In the genomic region with DNA sequence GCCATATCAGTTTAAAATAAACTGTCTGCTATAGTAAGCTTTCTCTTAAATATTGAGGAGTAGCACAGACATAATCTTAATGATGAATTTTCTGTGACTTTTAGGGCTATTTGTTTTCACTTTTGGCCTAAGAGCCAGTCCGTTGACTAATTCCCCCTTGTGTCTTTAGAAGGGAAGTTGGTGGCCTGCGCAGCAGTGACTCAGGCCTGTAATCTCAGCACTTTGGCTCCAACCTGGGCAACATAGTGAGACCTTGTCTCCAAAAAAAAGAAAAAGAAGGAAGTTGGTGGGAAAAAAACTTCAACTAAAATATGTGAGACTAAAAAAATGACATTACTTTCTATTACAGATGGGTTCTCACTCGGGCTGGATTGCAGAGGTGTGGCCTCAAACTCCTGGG, we compare ENCODE assay signal across 18 cellular contexts. TPM values are rescaled to one million over a fixed set of nuclear protein-coding genes. Genes with fewer than 3 reads are reported as not detected.
DNase-seq lines count a peak whose midpoint lies in the region; FAIRE-seq and TF ChIP-seq lines count a peak whose summit lies in the region.
"Had no signal": no experiment of that assay in that cellular context is flagged by ENCODE, and none has a peak within 500 bp of the region (broad histone marks: within the 10 kb centered on the region; RNA-seq: fewer than 3 reads in every experiment).

No MANE protein-coding gene starts in this region.

- peak overlapping the region; percentile 91 for H3K4me2 ChIP-seq in fibroblast of lung (ENCODE audit: extremely low read depth, insufficient read depth, low read length)

- peaks cover 82% of the 10 kb centered on the region for H3K79me2 ChIP-seq in fibroblast of lung (ENCODE audit: control insufficient read depth, insufficient read depth, low read length)

- H4K20me1 ChIP-seq in fibroblast of lung (ENCODE audit: control insufficient read depth, extremely low read depth, insufficient read depth, low read length): no peaks in the 10 kb centered on the region

- H3K9me3 ChIP-seq in fibroblast of lung (ENCODE audit: control insufficient read depth, insufficient read depth, low read depth, low read length) (no peaks in the 10 kb centered on the region), tibial nerve (no peaks in the 10 kb centered on the region), suprapubic skin (no peaks in the 10 kb centered on the region), ovary (no peaks in the 10 kb centered on the region)
- H3K9me3 ChIP-seq: mucosa of descending colon, right lobe of liver, transverse colon had no signal

- FAIRE-seq in RCC 7860 (lab: Jason Lieb, UNC): peak; percentile 30

- H3K4me3 ChIP-seq in fibroblast of lung (replicated peaks in 1 of 4; ENCODE audit: control extremely low read depth in 1 of 4, insufficient read depth in 1 of 4, low read depth in 3 of 4, low read length in 4 of 4): peak overlapping the region in 1 of 4 experiments; percentile 26
- H3K4me3 ChIP-seq in tibial nerve: no peak overlapping the region
- H3K4me3 ChIP-seq in suprapubic skin: no peak overlapping the region
- H3K4me3 ChIP-seq in ovary: no peak overlapping the region
- H3K4me3 ChIP-seq: dorsolateral prefrontal cortex, mucosa of descending colon, right lobe of liver, transverse colon had no signal

- H3K36me3 ChIP-seq in fibroblast of lung (ENCODE audit: control insufficient read depth, insufficient read depth, low read length) (no peaks in the 10 kb centered on the region), tibial nerve (no peaks in the 10 kb centered on the region), suprapubic skin (no peaks in the 10 kb centered on the region), ovary (no peaks in the 10 kb centered on the region)
- H3K36me3 ChIP-seq: right lobe of liver, transverse colon had no signal

- H3K27me3 ChIP-seq in fibroblast of lung (ENCODE audit: control insufficient read depth, insufficient read depth, low read length): no peaks in the 10 kb centered on the region
- H3K27me3 ChIP-seq in tibial nerve: no peaks in the 10 kb centered on the region
- H3K27me3 ChIP-seq in suprapubic skin: no peaks in the 10 kb centered on the region
- H3K27me3 ChIP-seq in ovary: no peaks in the 10 kb centered on the region
- H3K27me3 ChIP-seq: dorsolateral prefrontal cortex, right lobe of liver, transverse colon had no signal

- H3K27ac ChIP-seq in fibroblast of lung (ENCODE audit: insufficient read depth, low read length) (peak overlapping the region; percentile 18), tibial nerve (no peak overlapping the region), suprapubic skin (no peak overlapping the region), ovary (no peak overlapping the region)
- H3K27ac ChIP-seq: C4-2B, dorsolateral prefrontal cortex, right lobe of liver, transverse colon had no signal

- TF ChIP-seq POLR2A in tibial nerve (IDR thresholded peaks at IDR 0.05) (no peak), suprapubic skin (IDR thresholded peaks at IDR 0.05) (no peak), ovary (IDR thresholded peaks at IDR 0.05) (no peak)

- 72 to 79% methylated on average over 3 of the region's 3 CpGs for WGBS in tibial nerve, 2 donors
- 75% methylated on average over 3 of the region's 3 CpGs for WGBS in suprapubic skin
- 79 to 84% (median 82%) methylated on average over 3 of the region's 3 CpGs for WGBS in ovary, 3 donors

- H2AFZ ChIP-seq in fibroblast of lung (ENCODE audit: low read length): peak overlapping the region; percentile 71

- H3K4me1 ChIP-seq in fibroblast of lung (ENCODE audit: control insufficient read depth, extremely low read depth, insufficient read depth, low read length) (peaks cover 2% of the 10 kb centered on the region), tibial nerve (peaks cover 2 to 18% (median 5%) of the 10 kb centered on the region in 4 donors), suprapubic skin (peaks cover 17% of the 10 kb centered on the region), ovary (ENCODE audit: insufficient read depth) (no peaks in the 10 kb centered on the region)

- DNase-seq in A172 (ENCODE audit: low spot score): peak; percentile 38
- DNase-seq in GM03348 (ENCODE audit: low spot score): peak; percentile 10
- no peak for DNase-seq in RCC 7860 (ENCODE audit: low spot score)
- peak; percentile 58 to 76 for DNase-seq in fibroblast of lung (ENCODE audit: low read depth in 2 of 2)
- DNase-seq in tibial nerve (ENCODE audit: low spot score in 2 of 2): no peak
- DNase-seq in kidney glomerular epithelial cell (lab: John Stamatoyannopoulos, UW): no peak
- DNase-seq in suprapubic skin (ENCODE audit: low spot score in 2 of 2): no peak
- DNase-seq in ovary: no peak
- DNase-seq: activated CD4-positive, alpha-beta T cell treated with anti-CD3 and anti-CD28 coated beads, Interleukin-2, amount 10 ng/mL, durations not matched to agents 24 days and 14 days; activated naive CD4-positive, alpha-beta T cell treated with Interleukin-2 at 50 U/mL for 16 hours; dorsolateral prefrontal cortex; H7; mucosa of descending colon; NCI-H446; right lobe of liver; SHP77 treated with DMSO at 0.1 percent for 48 hours; transverse colon had no signal

- no peak for TF ChIP-seq CTCF in fibroblast of lung (conservative IDR thresholded peaks at IDR 0.05 in 1 of 2, IDR thresholded peaks at IDR 0.05 in 1 of 2; ENCODE audit: low read depth in 1 of 2, low read length in 2 of 2)
- no peak for TF ChIP-seq CTCF in tibial nerve (IDR thresholded peaks at IDR 0.05)
- TF ChIP-seq CTCF in suprapubic skin (IDR thresholded peaks at IDR 0.05): no peak
- TF ChIP-seq CTCF in ovary (IDR thresholded peaks at IDR 0.05): no peak

- intact Hi-C loops in ovary (cut with DNase I): loop anchor here in 2 of 4 donors (10.0 kb wide), 2 partner anchors 771 to 781 kb away; no protein-coding TSS in a partner anchor

- H3K9ac ChIP-seq in fibroblast of lung (ENCODE audit: insufficient read depth, low read length): no peak overlapping the region

- TF ChIP-seq EP300 in tibial nerve (IDR thresholded peaks at IDR 0.05): no peak
- no peak for TF ChIP-seq EP300 in suprapubic skin (IDR thresholded peaks at IDR 0.05)
- no peak for TF ChIP-seq EP300 in ovary (IDR thresholded peaks at IDR 0.05)

RNA-seq across cellular contexts. Expression of a gene that starts 3.4 kb away (rescaled TPM):
- 77.7 and 98.5 TPM in 2 replicates for total RNA-seq in A172 (2014; rRNA removed; shearing (Covaris generic))
- total RNA-seq in fibroblast of lung (3.9 and 10.1 TPM in 2 replicates), tibial nerve (1 to 10 TPM in 1 of 4 donors, under 1 TPM in 3; 0.20 to 1.7 (median 0.66) TPM), suprapubic skin (10 to 100 TPM in 1 of 4 donors, 1 to 10 TPM in 3; 1.6 to 10.7 (median 4.2) TPM), ovary (1 to 10 TPM in 1 of 7 donors, under 1 TPM in 4, not detected in 2; 0.25 to 1.9 (median 0.48) TPM)
- polyA plus RNA-seq in fibroblast of lung (8.0 and 24.1 TPM in 2 replicates), ovary (1 to 10 TPM in 1 of 2 donors, under 1 TPM in 1; 0.48 to 1.3 TPM)
- 6.9 and 21.2 TPM in 2 replicates for polyA plus RNA-seq in fibroblast of lung (2012)
- 2.4 and 5.3 TPM in 2 replicates for polyA minus RNA-seq in fibroblast of lung (ENCODE audit: low replicate concordance)

RNA-seq across cellular contexts. Expression of a gene that starts 3.6 kb away (rescaled TPM):
- total RNA-seq in A172 (2014; rRNA removed; shearing (Covaris generic)): 26.8 and 32.1 TPM in 2 replicates
- total RNA-seq in fibroblast of lung (19.0 and 20.0 TPM in 2 replicates), tibial nerve (10 to 100 TPM; 27.1 to 43.2 (median 28.8) TPM), suprapubic skin (10 to 100 TPM; 31.5 to 45.1 (median 33.9) TPM), ovary (10 to 100 TPM; 31.4 to 65.0 (median 56.9) TPM)
- polyA plus RNA-seq in fibroblast of lung (19.6 and 25.4 TPM in 2 replicates), ovary (10 to 100 TPM; 25.8 to 32.5 TPM)
- 9.3 and 17.2 TPM in 2 replicates for polyA plus RNA-seq in fibroblast of lung (2012)
- 5.2 and 13.0 TPM in 2 replicates for polyA minus RNA-seq in fibroblast of lung (ENCODE audit: low replicate concordance)

RNA-seq across cellular contexts. Expression of a gene that starts 32.7 kb away (rescaled TPM):
- total RNA-seq in A172 (2014; rRNA removed; shearing (Covaris generic)): not detected in 2 replicates
- total RNA-seq in fibroblast of lung: under 0.01 TPM in 1 of 2 replicates, not detected in the other
- polyA plus RNA-seq in fibroblast of lung: not detected in 2 replicates
- polyA plus RNA-seq in fibroblast of lung (2012): not detected in 2 replicates
- polyA minus RNA-seq in fibroblast of lung (ENCODE audit: low replicate concordance): not detected in 2 replicates
- not detected for total RNA-seq in tibial nerve
- total RNA-seq in suprapubic skin: under 1 TPM in 3 of 4 donors, not detected in 1; 0.24 to 0.39 (median 0.25) TPM
- under 1 TPM in 2 of 7 donors, not detected in 5; 0.03 to 0.05 TPM for total RNA-seq in ovary
- polyA plus RNA-seq in ovary: under 1 TPM; 0.03 to 0.17 TPM
- total RNA-seq: activated CD4-positive, alpha-beta T cell treated with anti-CD3 and anti-CD28 coated beads, Interleukin-2, amount 10 ng/mL, durations not matched to agents 24 days and 14 days; H7; right lobe of liver had no signal

Comparison
In these comparisons a context has a peak if more than half of its experiments do, and no peak if none do; other contexts are left out.
1. DNase-seq: peak in A172 (single experiment), GM03348 (single experiment) and fibroblast of lung (2 of 2); none in RCC 7860 (single experiment), tibial nerve (0 of 2), kidney glomerular epithelial cell (single experiment), suprapubic skin (0 of 2) and ovary (0 of 5).